In the genomic region with DNA sequence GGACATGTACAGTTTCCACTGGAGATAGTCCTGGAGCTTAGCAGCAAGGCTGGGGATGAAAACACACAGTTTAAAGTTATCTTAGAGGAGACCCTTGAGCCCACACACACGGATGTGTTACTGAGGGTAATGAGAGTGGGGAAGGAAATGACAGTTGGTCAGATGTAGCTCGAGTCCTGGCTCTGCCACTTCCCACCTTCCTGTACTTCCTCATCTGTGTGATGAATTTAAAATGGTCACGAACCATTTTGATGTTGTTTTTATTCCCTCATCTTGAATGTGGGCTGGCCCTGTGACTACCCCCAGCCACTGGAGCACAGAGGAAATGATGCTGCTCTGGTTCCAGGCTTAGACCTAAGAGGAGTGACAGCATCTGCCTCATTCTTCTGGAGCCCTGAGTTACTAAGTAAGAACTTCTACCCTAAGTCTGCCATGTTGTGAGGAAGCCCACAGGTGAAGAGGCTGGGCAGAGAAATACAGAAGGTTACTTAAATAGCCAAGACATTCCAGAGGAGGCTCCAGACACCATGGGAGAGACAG, we compare ENCODE assay signal across 15 cellular contexts.
DNase-seq lines count a peak whose midpoint lies in the region; ATAC-seq lines count a peak whose summit lies in the region.
"Had no signal": no experiment of that assay in that cellular context is flagged by ENCODE, and none has a peak within 500 bp of the region (broad histone marks: within the 10 kb centered on the region; RNA-seq: fewer than 3 reads in every experiment).

No MANE protein-coding gene starts in this region.

- ATAC-seq in naive thymus-derived CD8-positive, alpha-beta T cell, result peak in 1 of 2 donors; percentile 30
- ATAC-seq: GM23338 had no signal

- no peaks in the 10 kb centered on the region for H3K27me3 Mint-ChIP-seq in activated T-cell treated with anti-CD3 and anti-CD28 coated beads, Interleukin-2, amount 50 U/mL, for 24 hours
- no peaks in the 10 kb centered on the region for H3K27me3 Mint-ChIP-seq in naive thymus-derived CD8-positive, alpha-beta T cell

- no peak overlapping the region for H3K4me3 Mint-ChIP-seq in activated T-cell treated with anti-CD3 and anti-CD28 coated beads, Interleukin-2, amount 50 U/mL, for 24 hours
- peak overlapping the region in 9 of 10 donors; percentile 25 to 83 (median 46) for H3K4me3 Mint-ChIP-seq in naive thymus-derived CD8-positive, alpha-beta T cell
- H3K4me3 Mint-ChIP-seq: GM23338, neural progenitor cell had no signal

- peaks cover 9% of the 10 kb centered on the region for H3K36me3 Mint-ChIP-seq in activated T-cell treated with anti-CD3 and anti-CD28 coated beads, Interleukin-2, amount 50 U/mL, for 24 hours (ENCODE audit: low read depth)
- H3K36me3 Mint-ChIP-seq in naive thymus-derived CD8-positive, alpha-beta T cell, result peaks cover 0 to 10% (median 2%) of the 10 kb centered on the region in 3 donors
- H3K36me3 Mint-ChIP-seq: neural progenitor cell had no signal

- peaks cover 14% of the 10 kb centered on the region for H3K9me3 Mint-ChIP-seq in activated T-cell treated with anti-CD3 and anti-CD28 coated beads, Interleukin-2, amount 50 U/mL, for 24 hours
- H3K9me3 Mint-ChIP-seq in naive thymus-derived CD8-positive, alpha-beta T cell, result peaks cover 0 to 25% (median 4%) of the 10 kb centered on the region in 9 donors

- DNase-seq in activated T-cell treated with anti-CD3 and anti-CD28 coated beads, Interleukin-2, amount 50 U/mL, for 24 hours, result no peak
- no peak for DNase-seq in activated T-cell treated with anti-CD3 and anti-CD28 coated beads, Interleukin-2, amount 50 U/mL, for 48 hours
- DNase-seq in Kasumi-1 (lab: John Stamatoyannopoulos, UW) (peak; percentile 87 to 88), UCSD-AML1 (lab: John Stamatoyannopoulos, UW; ENCODE audit: unreplicated experiment) (peak; percentile 47), dedifferentiated amniotic fluid mesenchymal stem cell (ENCODE audit: extremely low spot score) (no peak), NCI-H1417 treated with DMSO at 0.1 percent for 48 hours (lab: John Stamatoyannopoulos, UW) (no peak)
- DNase-seq in naive thymus-derived CD8-positive, alpha-beta T cell, result no peak
- no peak for DNase-seq in activated effector memory CD4-positive, alpha-beta T cell treated with Interleukin-2 at 50 U/mL for 16 hours
- DNase-seq: ACHN; Caco-2; effector CD8-positive, alpha-beta T cell; mesendoderm; PC-9 had no signal

- H3K4me1 Mint-ChIP-seq in activated T-cell treated with anti-CD3 and anti-CD28 coated beads, Interleukin-2, amount 50 U/mL, for 24 hours (ENCODE audit: low read depth), result peaks cover 49% of the 10 kb centered on the region
- peaks cover 13 to 55% (median 52%) of the 10 kb centered on the region in 4 donors for H3K4me1 Mint-ChIP-seq in naive thymus-derived CD8-positive, alpha-beta T cell
- H3K4me1 Mint-ChIP-seq: GM23338 had no signal

- POLR2A ChIA-PET in naive thymus-derived CD8-positive, alpha-beta T cell (lab: Charles Lee), result interaction anchor here (0.8 kb wide), 1 partner anchor 14 kb away, joined by 3 read pairs; no protein-coding TSS in a partner anchor

- H3K27ac Mint-ChIP-seq in activated T-cell treated with anti-CD3 and anti-CD28 coated beads, Interleukin-2, amount 50 U/mL, for 24 hours, result peak overlapping the region; percentile 54
- H3K27ac Mint-ChIP-seq in naive thymus-derived CD8-positive, alpha-beta T cell, result peak overlapping the region; percentile 25 to 95 (median 92)
- H3K27ac Mint-ChIP-seq: GM23338, neural progenitor cell had no signal

Comparison
In these comparisons a context has a peak if more than half of its experiments do, and no peak if none do; other contexts are left out.
1. DNase-seq: peak in Kasumi-1 (2 of 2) and UCSD-AML1 (single experiment); none in activated T-cell treated with anti-CD3 and anti-CD28 coated beads, Interleukin-2, amount 50 U/mL, for 24 hours (single experiment), activated T-cell treated with anti-CD3 and anti-CD28 coated beads, Interleukin-2, amount 50 U/mL, for 48 hours (0 of 2), naive thymus-derived CD8-positive, alpha-beta T cell (0 of 10), activated effector memory CD4-positive, alpha-beta T cell treated with Interleukin-2 at 50 U/mL for 16 hours (single experiment), dedifferentiated amniotic fluid mesenchymal stem cell (single experiment) and NCI-H1417 treated with DMSO at 0.1 percent for 48 hours (single experiment).